ENCODE assay signal across 19 cellular contexts in the genomic region with DNA sequence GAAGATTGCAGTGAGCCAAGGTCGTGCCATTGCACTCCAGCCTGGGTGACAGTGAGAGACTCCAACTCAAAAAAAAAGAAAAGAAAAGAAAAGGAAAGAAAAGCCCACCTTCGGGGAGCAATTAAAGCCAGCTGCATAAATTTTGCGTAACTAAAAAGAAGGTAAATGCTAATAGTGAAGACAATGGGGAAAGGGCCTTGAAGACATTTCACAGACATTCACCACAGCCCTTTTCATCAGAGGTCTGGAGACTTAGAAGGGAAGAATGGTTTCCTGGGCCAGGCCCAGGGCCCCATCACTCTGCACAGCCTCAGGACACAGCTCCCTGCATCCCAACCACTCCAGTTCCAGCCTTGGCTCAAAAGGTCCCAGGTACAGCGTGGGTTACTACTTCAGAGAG. TPM values are rescaled to one million over a fixed set of nuclear protein-coding genes. Genes with fewer than 3 reads are reported as not detected.
A peak's percentile ranks its signal among the peaks of the same experiment; 100 is the strongest.
DNase-seq lines count a peak whose midpoint lies in the region; TF ChIP-seq lines count a peak whose summit lies in the region.
"Had no signal": no experiment of that assay in that cellular context is flagged by ENCODE, and none has a peak within 500 bp of the region (broad histone marks: within the 10 kb centered on the region; RNA-seq: fewer than 3 reads in every experiment).

No MANE protein-coding gene starts in this region.

- peaks cover 76% of the 10 kb centered on the region for H3K79me2 ChIP-seq in SU-DHL-6 (ENCODE audit: insufficient read depth, low read length)

- no peak overlapping the region for H3K9ac ChIP-seq in BLaER1
- no peak overlapping the region for H3K9ac ChIP-seq in HUES48 (ENCODE audit: low read depth, low read length)
- H3K9ac ChIP-seq in SU-DHL-6 (ENCODE audit: low read length) = no peak overlapping the region
- no peak overlapping the region for H3K9ac ChIP-seq in endodermal cell (ENCODE audit: extremely low read depth, low read length, poor library complexity, severe bottlenecking)
- H3K9ac ChIP-seq: BLaER1 treated with 17β-estradiol and CSF1 and Interleukin-3, amounts not matched to agents 10 nM and 100 nM had no signal

- peaks cover 23% of the 10 kb centered on the region for H3K36me3 Mint-ChIP-seq in endodermal cell (ENCODE audit: low read depth)
- H3K36me3 Mint-ChIP-seq: CD14-positive monocyte; CD8-positive, alpha-beta memory T cell had no signal

- peaks cover 51% of the 10 kb centered on the region for H3K9me3 Mint-ChIP-seq in endodermal cell
- H3K9me3 Mint-ChIP-seq: CD4-positive, alpha-beta T cell had no signal

- TF ChIP-seq CTCF in SU-DHL-6 (IDR thresholded peaks at IDR 0.05; ENCODE audit: insufficient read depth, low read length, poor library complexity, severe bottlenecking) = no peak
- TF ChIP-seq CTCF in endodermal cell (conservative IDR thresholded peaks at IDR 0.05) = no peak

- H3K4me3 ChIP-seq in BLaER1 (no peak overlapping the region), HUES48 (ENCODE audit: low read depth, low read length) (no peak overlapping the region), SU-DHL-6 (ENCODE audit: insufficient read depth, low read length, poor library complexity, severe bottlenecking) (no peak overlapping the region), endodermal cell (ENCODE audit: low read length) (peak overlapping the region; percentile 10)
- H3K4me3 ChIP-seq: BLaER1 treated with 17β-estradiol and CSF1 and Interleukin-3, amounts not matched to agents 10 nM and 100 nM had no signal

- H3K36me3 ChIP-seq in BLaER1 (peaks cover 100% of the 10 kb centered on the region), HUES48 (ENCODE audit: control insufficient read depth, insufficient read depth, low read length) (no peaks in the 10 kb centered on the region), SU-DHL-6 (ENCODE audit: low read length) (peaks cover 49% of the 10 kb centered on the region), endodermal cell (ENCODE audit: control insufficient read depth, insufficient read depth, low read length) (no peaks in the 10 kb centered on the region)

- H3K4me1 ChIP-seq in BLaER1 (peaks cover 84% of the 10 kb centered on the region), HUES48 (ENCODE audit: control insufficient read depth, insufficient read depth, low read length) (0 out of 2 replicates have a peak, but pooled peaks cover 4% of the 10 kb centered on the region), endodermal cell (ENCODE audit: control insufficient read depth, insufficient read depth, low read length) (peaks cover 4% of the 10 kb centered on the region)

- peaks cover 55% of the 10 kb centered on the region for H3K9me3 ChIP-seq in BLaER1
- H3K9me3 ChIP-seq in HUES48 (ENCODE audit: control insufficient read depth, insufficient read depth, low read length) = peaks cover 40% of the 10 kb centered on the region
- H3K9me3 ChIP-seq in SU-DHL-6 (ENCODE audit: insufficient read depth, low read length) = no peaks in the 10 kb centered on the region
- H3K9me3 ChIP-seq in endodermal cell (ENCODE audit: control insufficient read depth, low read length) = peaks cover 62% of the 10 kb centered on the region

- peaks cover 17% of the 10 kb centered on the region for H3K4me1 Mint-ChIP-seq in endodermal cell

- H2AFZ ChIP-seq in SU-DHL-6 (ENCODE audit: low read depth, low read length, severe bottlenecking) = no peak overlapping the region

- H3K4me2 ChIP-seq in BLaER1 = peak overlapping the region; percentile 1; the same call in 1 of the 2 replicates
- H3K4me2 ChIP-seq in SU-DHL-6 (ENCODE audit: low read depth, low read length, poor library complexity, severe bottlenecking) = no peak overlapping the region

- H3K27me3 ChIP-seq in BLaER1 (no peaks in the 10 kb centered on the region), HUES48 (ENCODE audit: control insufficient read depth, insufficient read depth, low read length) (no peaks in the 10 kb centered on the region), SU-DHL-6 (ENCODE audit: low read length) (no peaks in the 10 kb centered on the region), endodermal cell (ENCODE audit: control insufficient read depth, insufficient read depth, low read length, poor library complexity, severe bottlenecking) (no peaks in the 10 kb centered on the region)
- H3K27me3 ChIP-seq: BLaER1 treated with 17β-estradiol and CSF1 and Interleukin-3, amounts not matched to agents 10 nM and 100 nM had no signal

- WGBS in endodermal cell (ENCODE audit: insufficient coverage in 1 of 2, insufficient read length in 1 of 2), 2 experiments = 94 to 100% methylated on average over 2 to 4 of the region's 4 CpGs

- H3F3A ChIP-seq in SU-DHL-6 (ENCODE audit: insufficient read depth) = peaks cover 21% of the 10 kb centered on the region

- DNase-seq in endodermal cell (no peak), occipital lobe (lab: John Stamatoyannopoulos, UW) (no peak), SKM-1 (lab: John Stamatoyannopoulos, UW; ENCODE audit: unreplicated experiment) (no peak), DMS 273 (lab: John Stamatoyannopoulos, UW; ENCODE audit: unreplicated experiment) (no peak), midbrain (lab: John Stamatoyannopoulos, UW) (no peak)
- DNase-seq: CD4-positive, alpha-beta T cell; CD8-positive, alpha-beta memory T cell; DMS53; DMS79 treated with DMSO at 0.1 percent for 48 hours; GF-D8; GOT3; H7 had no signal

- no peak overlapping the region for H3K27ac Mint-ChIP-seq in endodermal cell
- H3K27ac Mint-ChIP-seq: B cell; CD14-positive monocyte; CD4-positive, alpha-beta T cell; CD8-positive, alpha-beta memory T cell had no signal

- H3K27ac ChIP-seq in BLaER1 = no peak overlapping the region; the same call in 1 of the 2 replicates
- peak overlapping the region; percentile 60 for H3K27ac ChIP-seq in HUES48 (ENCODE audit: low read depth, low read length)
- 0 out of 2 replicates have a peak overlapping the region, but pooled peaks have one; percentile 2 for H3K27ac ChIP-seq in SU-DHL-6 (ENCODE audit: low read depth, low read length)
- H3K27ac ChIP-seq in endodermal cell (ENCODE audit: low read depth, low read length) = no peak overlapping the region
- H3K27ac ChIP-seq: 22Rv1 had no signal

- H3K4me3 Mint-ChIP-seq in endodermal cell = no peak overlapping the region
- H3K4me3 Mint-ChIP-seq: B cell; CD14-positive monocyte; CD4-positive, alpha-beta T cell; CD8-positive, alpha-beta memory T cell had no signal

- no peaks in the 10 kb centered on the region for H3K9me2 ChIP-seq in SU-DHL-6 (replicated peaks; ENCODE audit: insufficient read depth, low read length)

- H4K20me1 ChIP-seq in BLaER1 (peaks cover 50% of the 10 kb centered on the region), SU-DHL-6 (ENCODE audit: low read depth, low read length) (no peaks in the 10 kb centered on the region)
- H4K20me1 ChIP-seq: BLaER1 treated with 17β-estradiol and CSF1 and Interleukin-3, amounts not matched to agents 10 nM and 100 nM had no signal

- no peaks in the 10 kb centered on the region for H3K27me3 Mint-ChIP-seq in endodermal cell (ENCODE audit: insufficient read depth)
- H3K27me3 Mint-ChIP-seq: B cell had no signal

RNA-seq across cellular contexts. Expression of a gene that starts 35.1 kb away (rescaled TPM):
- 100 to 1,000 TPM; 363 to 368 TPM for total RNA-seq in endodermal cell
- 136 TPM for polyA plus RNA-seq in endodermal cell (2013, experiment 1 of 2)
- 134 TPM for polyA plus RNA-seq in endodermal cell (2013, experiment 2 of 2)
- 58.6 TPM for total RNA-seq in occipital lobe

Comparison
In these comparisons a context has a peak if more than half of its experiments do, and no peak if none do; other contexts are left out.
1. H3K27ac ChIP-seq: peak in HUES48 (single experiment) and SU-DHL-6 (single experiment); none in BLaER1 (single experiment) and endodermal cell (single experiment).